In the genomic region with DNA sequence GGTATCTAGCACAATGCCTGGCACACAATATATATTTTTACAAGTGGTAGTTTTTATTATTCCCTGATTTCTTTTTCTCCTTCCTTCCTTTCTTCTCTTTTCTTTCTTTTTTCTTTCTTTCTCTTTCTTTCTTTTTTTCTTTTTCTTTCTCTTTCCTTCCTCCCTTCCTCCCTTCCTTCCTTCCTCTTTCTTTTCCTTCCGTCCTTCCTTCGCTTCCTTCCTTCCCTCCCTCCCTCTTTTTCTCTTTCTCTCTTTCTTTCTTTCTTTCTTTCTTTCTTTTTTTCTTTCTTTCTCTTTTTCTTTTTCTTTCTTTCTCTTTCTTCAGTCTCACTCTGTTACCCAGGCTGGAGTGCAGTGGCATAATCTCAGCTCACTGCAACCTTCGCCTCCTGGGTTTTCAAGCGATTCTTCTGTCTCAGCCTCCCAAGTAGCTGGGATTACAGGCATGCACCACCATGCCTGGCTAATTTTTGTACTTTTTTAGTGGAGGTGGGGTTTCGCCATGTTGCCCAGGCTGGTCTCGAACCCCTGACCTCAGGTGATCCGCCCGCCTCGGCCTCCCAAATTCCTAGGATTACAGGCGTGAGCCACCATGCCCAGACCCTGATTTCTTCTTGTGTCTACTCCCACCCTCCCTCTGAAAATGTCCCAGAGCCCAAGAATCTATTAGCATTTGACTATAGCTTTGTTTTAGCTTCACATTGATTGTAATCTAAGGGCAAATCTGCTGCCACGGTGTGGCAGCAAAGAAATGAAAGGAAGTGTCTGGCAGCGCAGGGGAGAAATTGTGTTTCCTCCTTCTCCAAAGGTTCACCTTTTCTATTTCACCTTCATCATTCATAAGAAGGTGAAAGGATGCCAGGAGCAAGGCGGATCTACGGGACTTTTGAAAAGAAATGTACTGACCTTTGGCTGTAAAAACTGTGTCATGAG, we compare ENCODE assay signal across 1 cellular context.
TF ChIP-seq lines count a peak whose summit lies in the region.

No MANE protein-coding gene starts in this region.

TF ChIP-seq in HEK293, 187 proteins besides CTCF, POLR2A, EP300 and RAD21:
- TF ChIP-seq HIC1 (tag by site-specific recombination; IDR thresholded peaks at IDR 0.05) = no peak
- no peak for TF ChIP-seq ZNF596 (tag by site-specific recombination; IDR thresholded peaks at IDR 0.05)
- 0 out of 2 replicates have a peak, but pooled peaks have one; percentile 36 for TF ChIP-seq ZBTB17 (tag by site-specific recombination; IDR thresholded peaks at IDR 0.05)
- no peak for TF ChIP-seq ZNF174 (tag by site-specific recombination; IDR thresholded peaks at IDR 0.05)
- TF ChIP-seq ZNF366 (tag by site-specific recombination; conservative IDR thresholded peaks at IDR 0.05) = peak; percentile 98
- TF ChIP-seq ZNF221 (tag by site-specific recombination; IDR thresholded peaks at IDR 0.05; ENCODE audit: borderline replicate concordance) = no peak
- peak; percentile 67 for TF ChIP-seq PRDM1 (tag by site-specific recombination; IDR thresholded peaks at IDR 0.05)
- TF ChIP-seq ZNF843 (tag by site-specific recombination; IDR thresholded peaks at IDR 0.05) = no peak
- TF ChIP-seq ZIC2 (tag by site-specific recombination; IDR thresholded peaks at IDR 0.05) = no peak
- TF ChIP-seq ZNF514 (tag by site-specific recombination; IDR thresholded peaks at IDR 0.05) = no peak
- TF ChIP-seq, protein P1, sequence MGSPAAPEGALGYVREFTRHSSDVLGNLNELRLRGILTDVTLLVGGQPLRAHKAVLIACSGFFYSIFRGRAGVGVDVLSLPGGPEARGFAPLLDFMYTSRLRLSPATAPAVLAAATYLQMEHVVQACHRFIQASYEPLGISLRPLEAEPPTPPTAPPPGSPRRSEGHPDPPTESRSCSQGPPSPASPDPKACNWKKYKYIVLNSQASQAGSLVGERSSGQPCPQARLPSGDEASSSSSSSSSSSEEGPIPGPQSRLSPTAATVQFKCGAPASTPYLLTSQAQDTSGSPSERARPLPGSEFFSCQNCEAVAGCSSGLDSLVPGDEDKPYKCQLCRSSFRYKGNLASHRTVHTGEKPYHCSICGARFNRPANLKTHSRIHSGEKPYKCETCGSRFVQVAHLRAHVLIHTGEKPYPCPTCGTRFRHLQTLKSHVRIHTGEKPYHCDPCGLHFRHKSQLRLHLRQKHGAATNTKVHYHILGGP (tag by site-specific recombination; IDR thresholded peaks at IDR 0.05) = no peak
- 0 out of 2 replicates have a peak, but pooled peaks have one; percentile 21 for TF ChIP-seq ZNF768 (tag by site-specific recombination; IDR thresholded peaks at IDR 0.05)
